Comparison of ENCODE assay signal across 21 cellular contexts in genomic region chr7:81934596-81935301, GRCh38.
"Had no signal": no experiment of that assay in that cellular context is flagged by ENCODE, and none has a peak within 500 bp of the region (broad histone marks: within the 10 kb centered on the region; RNA-seq: fewer than 3 reads in every experiment).

No MANE protein-coding gene starts in this region.

- H3K36me3 ChIP-seq: MG63, SJCRH30 had no signal

- ATAC-seq: HepG2, SK-N-SH treated with all-trans-retinoic acid at 6 μM for 48 hours had no signal

- H3K4me1 ChIP-seq: SJCRH30 had no signal

- H3K27ac ChIP-seq: SJCRH30 had no signal

- H3K9me3 ChIP-seq: MG63, SJCRH30 had no signal

- H3K27me3 ChIP-seq: MG63, SJCRH30 had no signal

- DNase-seq: IMR-90, Karpas-422, KG1, MG63, NCI-H1092, NCI-H1105 treated with DMSO at 0.1 percent for 48 hours, NCI-H1417 treated with DMSO at 0.1 percent for 48 hours, NCI-H146, NCI-H1694 treated with DMSO at 0.1 percent for 48 hours, NCI-H1930, NCI-H2081, NCI-H2107, NCI-H2227 treated with DMSO at 0.1 percent for 48 hours, NCI-H524, NCI-H526 treated with DMSO at 0.1 percent for 48 hours, NCI-H748 treated with DMSO at 0.1 percent for 48 hours, RPMI8226, SHP77 treated with DMSO at 0.1 percent for 48 hours, SJCRH30 had no signal

- H3K4me3 ChIP-seq: MG63, SJCRH30 had no signal
